28 cellular contexts compared by ENCODE assay signal in the genomic region with DNA sequence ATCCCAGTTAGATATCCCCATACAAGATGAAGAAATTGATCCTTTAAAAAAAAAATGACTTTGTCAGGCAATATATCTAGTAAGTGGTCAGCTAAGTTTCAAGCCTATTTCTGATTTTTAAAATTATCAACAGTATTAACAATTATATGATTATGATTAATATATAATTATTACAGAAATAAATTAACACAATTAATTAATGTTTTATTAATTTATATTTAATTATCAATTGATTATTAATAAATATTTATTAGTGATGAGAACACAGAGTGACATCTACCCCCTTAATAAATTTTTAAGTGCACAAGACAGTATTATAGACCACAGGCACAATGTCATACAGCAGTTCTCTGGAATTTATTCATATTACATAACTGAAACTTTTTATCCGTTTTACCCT. TPM values are rescaled to one million over a fixed set of nuclear protein-coding genes. Genes with fewer than 3 reads are reported as not detected.
DNase-seq lines count a peak whose midpoint lies in the region; ATAC-seq, FAIRE-seq and TF ChIP-seq lines count a peak whose summit lies in the region.
"Had no signal": no experiment of that assay in that cellular context is flagged by ENCODE, and none has a peak within 500 bp of the region (broad histone marks: within the 10 kb centered on the region; RNA-seq: fewer than 3 reads in every experiment).

No MANE protein-coding gene starts in this region.

- CTCF ChIA-PET in WTC11 (lab: Charles Lee): interaction anchor here (1.0 kb wide), 1 partner anchor 27 kb away, joined by 3 read pairs; no protein-coding TSS in a partner anchor

- POLR2A ChIA-PET in WTC11 (lab: Charles Lee): no interaction called here

- ATAC-seq in WTC11 (no peak), pancreas (no peak), GM18867 (IDR thresholded peaks at IDR 0.05; ENCODE audit: unreplicated experiment) (no peak), HG03135 (IDR thresholded peaks at IDR 0.05; ENCODE audit: unreplicated experiment) (no peak), HG03108 (IDR thresholded peaks at IDR 0.05; ENCODE audit: unreplicated experiment) (no peak)
- ATAC-seq: A549 had no signal

- FAIRE-seq in A204.1 (lab: Jason Lieb, UNC) (peak; percentile 49), endometrium (lab: Jason Lieb, UNC) (peak; percentile 45), pancreas (lab: Jason Lieb, UNC) (peak; percentile 74)
- FAIRE-seq: A549, D721Med, GM12891, GM18507, H54 had no signal

- H3K27ac ChIP-seq in pancreas: no peak overlapping the region
- H3K27ac ChIP-seq: 22Rv1; A549; BLaER1 treated with 17β-estradiol and CSF1 and Interleukin-3, amounts not matched to agents 10 nM and 100 nM had no signal

- H3K27me3 ChIP-seq in pancreas: no peaks in the 10 kb centered on the region
- H3K27me3 ChIP-seq: BE2C; BLaER1 treated with 17β-estradiol and CSF1 and Interleukin-3, amounts not matched to agents 10 nM and 100 nM had no signal

- H3K4me3 ChIP-seq in pancreas: no peak overlapping the region
- H3K4me3 ChIP-seq: A549; BLaER1 treated with 17β-estradiol and CSF1 and Interleukin-3, amounts not matched to agents 10 nM and 100 nM; HAP-1 had no signal

- TF ChIP-seq CTCF in WTC11 (IDR thresholded peaks at IDR 0.05) (no peak), pancreas (IDR thresholded peaks at IDR 0.05) (no peak)

- no peak overlapping the region for H3K27ac Mint-ChIP-seq in WTC11
- H3K27ac Mint-ChIP-seq: CD14-positive monocyte; CD4-positive, alpha-beta T cell; CD8-positive, alpha-beta memory T cell; HFFc6 had no signal

- H3K4me1 Mint-ChIP-seq in WTC11: 0 out of 2 replicates have a peak, but pooled peaks cover 5% of the 10 kb centered on the region
- H3K4me1 Mint-ChIP-seq: CD14-positive monocyte; CD8-positive, alpha-beta memory T cell had no signal

- no peaks in the 10 kb centered on the region for H3K36me3 Mint-ChIP-seq in WTC11
- H3K36me3 Mint-ChIP-seq: CD14-positive monocyte; CD8-positive, alpha-beta memory T cell had no signal

- H3K27me3 Mint-ChIP-seq in WTC11 (ENCODE audit: low read depth): no peaks in the 10 kb centered on the region; the same call in 1 of the 2 replicates
- H3K27me3 Mint-ChIP-seq: CD4-positive, alpha-beta T cell; CD8-positive, alpha-beta memory T cell had no signal

- WGBS in pancreas, 2 donors: 47 to 49% methylated on average over 1 of the region's 1 CpG

- H3K9me3 ChIP-seq in pancreas: no peaks in the 10 kb centered on the region
- H3K9me3 ChIP-seq: A549; BE2C; BLaER1 treated with 17β-estradiol and CSF1 and Interleukin-3, amounts not matched to agents 10 nM and 100 nM; HAP-1 had no signal

- H3K36me3 ChIP-seq in pancreas: no peaks in the 10 kb centered on the region
- H3K36me3 ChIP-seq: BE2C; BLaER1 treated with 17β-estradiol and CSF1 and Interleukin-3, amounts not matched to agents 10 nM and 100 nM; HAP-1 had no signal

- H3K4me3 Mint-ChIP-seq in WTC11: no peak overlapping the region
- H3K4me3 Mint-ChIP-seq: CD14-positive monocyte; CD4-positive, alpha-beta T cell; CD8-positive, alpha-beta memory T cell; HFFc6 had no signal

- H3K9me3 Mint-ChIP-seq in WTC11: no peaks in the 10 kb centered on the region
- H3K9me3 Mint-ChIP-seq: CD14-positive monocyte, HFFc6 had no signal

- no peaks in the 10 kb centered on the region for H3K4me1 ChIP-seq in pancreas
- H3K4me1 ChIP-seq: A549; BE2C; BLaER1 treated with 17β-estradiol and CSF1 and Interleukin-3, amounts not matched to agents 10 nM and 100 nM; HAP-1 had no signal

- intact Hi-C loops in pancreas (cut with DNase I): no loop called here

- DNase-seq in WTC11 (ENCODE audit: low spot score): no peak
- no peak for DNase-seq in pancreas
- DNase-seq in activated CD4-positive, alpha-beta T cell treated with anti-CD3 and anti-CD28 coated beads for 4 hours: no peak
- DNase-seq: ACHN; AML-193; BE2C; CD4-positive, alpha-beta T cell; CD8-positive, alpha-beta memory T cell; DMS 273 treated with DMSO at 0.1 percent for 48 hours; DMS79; EL; GF-D8; GOT3; HFFc6 had no signal

TF ChIP-seq in WTC11, 78 proteins besides CTCF, POLR2A, EP300 and RAD21:
- TF ChIP-seq, protein P1, sequence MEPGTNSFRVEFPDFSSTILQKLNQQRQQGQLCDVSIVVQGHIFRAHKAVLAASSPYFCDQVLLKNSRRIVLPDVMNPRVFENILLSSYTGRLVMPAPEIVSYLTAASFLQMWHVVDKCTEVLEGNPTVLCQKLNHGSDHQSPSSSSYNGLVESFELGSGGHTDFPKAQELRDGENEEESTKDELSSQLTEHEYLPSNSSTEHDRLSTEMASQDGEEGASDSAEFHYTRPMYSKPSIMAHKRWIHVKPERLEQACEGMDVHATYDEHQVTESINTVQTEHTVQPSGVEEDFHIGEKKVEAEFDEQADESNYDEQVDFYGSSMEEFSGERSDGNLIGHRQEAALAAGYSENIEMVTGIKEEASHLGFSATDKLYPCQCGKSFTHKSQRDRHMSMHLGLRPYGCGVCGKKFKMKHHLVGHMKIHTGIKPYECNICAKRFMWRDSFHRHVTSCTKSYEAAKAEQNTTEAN (CRISPR knock-in tag; IDR thresholded peaks at IDR 0.05): no peak
- TF ChIP-seq HMGA2 (CRISPR knock-in tag; IDR thresholded peaks at IDR 0.05) (peak; percentile 95), NR2C2 (CRISPR knock-in tag; IDR thresholded peaks at IDR 0.05) (no peak)

RNA-seq across cellular contexts. Expression of a gene that starts 22.0 kb away (rescaled TPM):
- total RNA-seq in WTC11 (2021) (not detected in 3 replicates), pancreas (1 to 10 TPM; 2.3 to 7.0 (median 3.6) TPM)
- 1 to 10 TPM; 1.5 to 7.8 TPM for polyA plus RNA-seq in pancreas
- total RNA-seq: CD4-positive, alpha-beta T cell; CD8-positive, alpha-beta memory T cell; HFFc6 had no signal
- polyA plus RNA-seq: A549; CD14-positive monocyte; CD8-positive, alpha-beta memory T cell had no signal
